Comparison of ENCODE assay signal across 8 cellular contexts in genomic region chr3:51982838-51983577, GRCh38. TPM values are rescaled to one million over a fixed set of nuclear protein-coding genes. Genes with fewer than 3 reads are reported as not detected.
A peak's percentile ranks its signal among the peaks of the same experiment; 100 is the strongest.
DNase-seq lines count a peak whose midpoint lies in the region; ATAC-seq and TF ChIP-seq lines count a peak whose summit lies in the region.

ACY1 (plus strand) TSS chr3:51983535; CDS start chr3:51984065, 530 bp downstream.

- peak; percentile 92 for DNase-seq in ELF-1 (ENCODE audit: low read depth, low spot score)
- DNase-seq in T-helper 2 cell, result peak; percentile 50 to 72 (median 65)
- peak in 56 of 58 donors; percentile 13 to 81 (median 68) for DNase-seq in anterior cingulate cortex (lab: John Stamatoyannopoulos, UW)
- DNase-seq in right cardiac atrium, result peak; percentile 92 to 97 (median 96)
- no peak for DNase-seq in vagina (ENCODE audit: extremely low spot score in 2 of 2)

- under 1% methylated on average over 68 of the region's 68 CpGs for WGBS in right cardiac atrium

- H3K27me3 ChIP-seq in right cardiac atrium (ENCODE audit: control insufficient read depth, insufficient read depth) (no peaks in the 10 kb centered on the region), rectal smooth muscle tissue (ENCODE audit: control insufficient read depth, insufficient read depth, low read length) (no peaks in the 10 kb centered on the region), vagina (no peaks in the 10 kb centered on the region)

- H3K27ac ChIP-seq in right cardiac atrium (ENCODE audit: low read length) (peak within 1 kb of the TSS; percentile 89), rectal smooth muscle tissue (ENCODE audit: low read depth, low read length) (peak within 1 kb of the TSS; percentile 94), vagina (peak within 1 kb of the TSS; percentile 91)

- H3K9ac ChIP-seq in rectal smooth muscle tissue (ENCODE audit: low read length), result peak within 1 kb of the TSS; percentile 77

- TF ChIP-seq RAD21 in Ishikawa (IDR thresholded peaks at IDR 0.05; ENCODE audit: low read depth), result no peak

- intact Hi-C loops in right cardiac atrium (cut with DNase I) (no loop called here), vagina (cut with DNase I) (no loop called here)

- no peak for TF ChIP-seq EP300 in Ishikawa (IDR thresholded peaks at IDR 0.05; ENCODE audit: borderline replicate concordance)

- ATAC-seq in GM21529 (IDR thresholded peaks at IDR 0.05; ENCODE audit: unreplicated experiment) (peak; percentile 70), right cardiac atrium (peak; percentile 93 to 94)

- H3K4me1 ChIP-seq in right cardiac atrium (ENCODE audit: control insufficient read depth, insufficient read depth, low read length) (peaks cover 3% of the 10 kb centered on the region), rectal smooth muscle tissue (ENCODE audit: control insufficient read depth, insufficient read depth, low read length) (peaks cover 10% of the 10 kb centered on the region), vagina (peaks cover 28% of the 10 kb centered on the region)

- TF ChIP-seq CTCF in vagina (IDR thresholded peaks at IDR 0.05), result no peak

- no peaks in the 10 kb centered on the region for H3K9me3 ChIP-seq in right cardiac atrium (ENCODE audit: control insufficient read depth, low read length)
- no peaks in the 10 kb centered on the region for H3K9me3 ChIP-seq in vagina

- H3K4me3 ChIP-seq in right cardiac atrium (ENCODE audit: low read length), result peak within 1 kb of the TSS; percentile 46
- peak within 1 kb of the TSS; percentile 60 for H3K4me3 ChIP-seq in rectal smooth muscle tissue (ENCODE audit: low read length)
- H3K4me3 ChIP-seq in vagina, result peak within 1 kb of the TSS; percentile 53 to 60

- H3K36me3 ChIP-seq in rectal smooth muscle tissue (ENCODE audit: control insufficient read depth, insufficient read depth, low read length), result no peaks in the 10 kb centered on the region
- H3K36me3 ChIP-seq in vagina, result no peaks in the 10 kb centered on the region

- peak in 1 of 2 donors; percentile 38 for TF ChIP-seq POLR2A in vagina (IDR thresholded peaks at IDR 0.05)

TF ChIP-seq in Ishikawa, 13 proteins besides CTCF, POLR2A, EP300 and RAD21:
- TF ChIP-seq ZBTB7A (IDR thresholded peaks at IDR 0.05; ENCODE audit: low read depth), result peak; percentile 58; the same call in 1 of the 2 replicates
- no peak for TF ChIP-seq EGR1 (IDR thresholded peaks at IDR 0.05)
- 0 out of 2 replicates have a peak, but pooled peaks have one; percentile 14 for TF ChIP-seq NFIC (IDR thresholded peaks at IDR 0.05)
- no peak for TF ChIP-seq FOXM1 (IDR thresholded peaks at IDR 0.05; ENCODE audit: borderline replicate concordance, low read depth)
- TF ChIP-seq CREB1 (IDR thresholded peaks at IDR 0.05; ENCODE audit: low read depth), result peak; percentile 36; the same call in 1 of the 2 replicates
- TF ChIP-seq CEBPB (IDR thresholded peaks at IDR 0.05), result no peak
- TF ChIP-seq MAX (IDR thresholded peaks at IDR 0.05), result peak; percentile 95
- TF ChIP-seq TEAD4 (IDR thresholded peaks at IDR 0.05), result peak; percentile 59; the same call in 1 of the 2 replicates
- TF ChIP-seq YY1 (IDR thresholded peaks at IDR 0.05; ENCODE audit: low read depth), result no peak
- no peak; the same call in 1 of the 2 replicates for TF ChIP-seq TAF1 (IDR thresholded peaks at IDR 0.05; ENCODE audit: low read depth)
- peak; percentile 92 for TF ChIP-seq USF1 (IDR thresholded peaks at IDR 0.05)
- TF ChIP-seq TCF12 (IDR thresholded peaks at IDR 0.05; ENCODE audit: low read depth), result no peak; the same call in 1 of the 2 replicates
- no peak for TF ChIP-seq REST (IDR thresholded peaks at IDR 0.05; ENCODE audit: low read depth)
TF ChIP-seq in Ishikawa: peak in this region for 6.

RNA-seq across cellular contexts. Expression of gene ACY1, which starts in this region (rescaled TPM):
- total RNA-seq in right cardiac atrium (10 to 100 TPM; 18.4 to 27.2 (median 20.6) TPM), vagina (29.7 TPM)
- 19.6 TPM for polyA plus RNA-seq in right cardiac atrium

Comparison
In these comparisons a context has a peak if more than half of its experiments do, and no peak if none do; other contexts are left out.
1. DNase-seq: peak in ELF-1 (single experiment), T-helper 2 cell (5 of 5), anterior cingulate cortex (56 of 58) and right cardiac atrium (3 of 3); none in vagina (0 of 2).
2. Peak in every context shown above with its lines, with median percentiles within 50 percentile points of each other: H3K27ac ChIP-seq and H3K4me3 ChIP-seq.